17 cellular contexts compared by ENCODE assay signal in genomic region chr3:18507333-18507732, GRCh38.
DNase-seq lines count a peak whose midpoint lies in the region; ATAC-seq and TF ChIP-seq lines count a peak whose summit lies in the region.
"Had no signal": no experiment of that assay in that cellular context is flagged by ENCODE, and none has a peak within 500 bp of the region (broad histone marks: within the 10 kb centered on the region; RNA-seq: fewer than 3 reads in every experiment).

No MANE protein-coding gene starts in this region.

- H3K36me3 ChIP-seq in OCI-LY7 (ENCODE audit: insufficient read depth, low read length): no peaks in the 10 kb centered on the region

- no peak for TF ChIP-seq CTCF in OCI-LY7 (conservative IDR thresholded peaks at IDR 0.05; ENCODE audit: low read length)

- ATAC-seq in memory B cell (ENCODE audit: low read depth) (peak; percentile 89), HG02798 (IDR thresholded peaks at IDR 0.05; ENCODE audit: poor library complexity, unreplicated experiment) (no peak)
- ATAC-seq: GM12878, HepG2 had no signal

- H4K20me1 ChIP-seq in OCI-LY7 (ENCODE audit: insufficient read depth, low read length): no peaks in the 10 kb centered on the region

- no peak overlapping the region for H3K27ac ChIP-seq in OCI-LY7 (ENCODE audit: low read depth, low read length, poor library complexity, severe bottlenecking)
- H3K27ac ChIP-seq: KMS-11 had no signal

- peaks cover 16% of the 10 kb centered on the region for H3K4me1 ChIP-seq in OCI-LY7 (ENCODE audit: insufficient read depth, low read length, poor library complexity, severe bottlenecking)

- POLR2A ChIA-PET in OCI-LY7 (lab: Charles Lee): no interaction called here

- no peak overlapping the region for H3K4me3 ChIP-seq in OCI-LY7 (ENCODE audit: low read depth, low read length, poor library complexity, severe bottlenecking)
- H3K4me3 ChIP-seq: GM12878 had no signal

- peaks cover 2% of the 10 kb centered on the region for H3K27me3 Mint-ChIP-seq in memory B cell
- H3K27me3 Mint-ChIP-seq in activated T-helper 2 cell treated with anti-CD3 and anti-CD28 coated beads, Interferon-gamma antibody, Interleukin-2, Interleukin-4, amounts not matched to agents 10 μg/mL and 5 μg/mL and 100 μg/mL, durations not matched to agents 14 hours and 24 hours and 36 hours (ENCODE audit: low read depth): no peaks in the 10 kb centered on the region
- H3K27me3 Mint-ChIP-seq: CD4-positive, alpha-beta T cell had no signal

- peak overlapping the region; percentile 17; the same call in 1 of the 2 replicates for H3K4me2 ChIP-seq in OCI-LY7 (ENCODE audit: low read length)
- H3K4me2 ChIP-seq: KMS-11 had no signal

- peak overlapping the region; percentile 79 for H3K27ac Mint-ChIP-seq in memory B cell
- H3K27ac Mint-ChIP-seq in activated T-helper 2 cell treated with anti-CD3 and anti-CD28 coated beads, Interferon-gamma antibody, Interleukin-2, Interleukin-4, amounts not matched to agents 10 μg/mL and 5 μg/mL and 100 μg/mL, durations not matched to agents 14 hours and 24 hours and 36 hours: no peak overlapping the region
- H3K27ac Mint-ChIP-seq: CD4-positive, alpha-beta T cell; HFFc6 had no signal

- peak; percentile 27 for DNase-seq in NOMO-1 treated with DMSO at 0.1 percent for 48 hours (lab: John Stamatoyannopoulos, UW; ENCODE audit: unreplicated experiment)
- no peak for DNase-seq in NOMO-1 treated with dmso at 0.1 percent for 144 hours (lab: John Stamatoyannopoulos, UW; ENCODE audit: unreplicated experiment)
- DNase-seq in OCI-LY7 (ENCODE audit: low spot score): peak; percentile 22
- DNase-seq in memory B cell (ENCODE audit: low spot score in 2 of 2): peak in 1 of 2 donors; percentile 9
- DNase-seq in activated T-helper 2 cell treated with anti-CD3 and anti-CD28 coated beads, Interferon-gamma antibody, Interleukin-2, Interleukin-4, amounts not matched to agents 10 μg/mL and 5 μg/mL and 100 μg/mL, durations not matched to agents 14 hours and 24 hours and 36 hours (ENCODE audit: low spot score): no peak
- DNase-seq in NCI-H510A (lab: John Stamatoyannopoulos, UW): no peak
- DNase-seq: ACHN; C1 segment of cervical spinal cord; Calu3; CD4-positive, alpha-beta T cell; DMS 273 treated with DMSO at 0.1 percent for 48 hours; HCEC 1CT; HFFc6 had no signal

- intact Hi-C loops in OCI-LY7 (cut with micrococcal nuclease; ENCODE audit: unreplicated experiment): no loop called here
- intact Hi-C loops in activated T-helper 2 cell treated with anti-CD3 and anti-CD28 coated beads, Interferon-gamma antibody, Interleukin-2, Interleukin-4, amounts not matched to agents 10 μg/mL and 5 μg/mL and 100 μg/mL, durations not matched to agents 14 hours and 24 hours and 36 hours (cut with micrococcal nuclease): no loop called here

- H3K9me3 ChIP-seq in OCI-LY7 (ENCODE audit: low read length): no peaks in the 10 kb centered on the region

- H3K9me2 ChIP-seq in OCI-LY7 (ENCODE audit: insufficient read depth, low read length): no peaks in the 10 kb centered on the region

- CTCF ChIA-PET in OCI-LY7 (lab: Charles Lee; ENCODE audit: unreplicated experiment): no interaction called here

- H3K4me3 Mint-ChIP-seq in memory B cell: no peak overlapping the region
- no peak overlapping the region for H3K4me3 Mint-ChIP-seq in activated T-helper 2 cell treated with anti-CD3 and anti-CD28 coated beads, Interferon-gamma antibody, Interleukin-2, Interleukin-4, amounts not matched to agents 10 μg/mL and 5 μg/mL and 100 μg/mL, durations not matched to agents 14 hours and 24 hours and 36 hours (ENCODE audit: low read depth)
- H3K4me3 Mint-ChIP-seq: CD4-positive, alpha-beta T cell; HFFc6 had no signal

- H3K4me1 Mint-ChIP-seq in memory B cell: peaks cover 18% of the 10 kb centered on the region
- peaks cover 22% of the 10 kb centered on the region for H3K4me1 Mint-ChIP-seq in activated T-helper 2 cell treated with anti-CD3 and anti-CD28 coated beads, Interferon-gamma antibody, Interleukin-2, Interleukin-4, amounts not matched to agents 10 μg/mL and 5 μg/mL and 100 μg/mL, durations not matched to agents 14 hours and 24 hours and 36 hours (ENCODE audit: low read depth)

- H2AFZ ChIP-seq in OCI-LY7 (ENCODE audit: low read length): peak overlapping the region; percentile 42; the same call in 1 of the 2 replicates

- H3K79me2 ChIP-seq in OCI-LY7 (ENCODE audit: insufficient read depth, low read depth, low read length): no peaks in the 10 kb centered on the region

- BruUV-seq in OCI-LY7 (replicated peaks; lab: Mats Ljungman, UMichigan): no TSS peak

- H3K9me3 Mint-ChIP-seq in memory B cell: no peaks in the 10 kb centered on the region
- peaks cover 7% of the 10 kb centered on the region for H3K9me3 Mint-ChIP-seq in activated T-helper 2 cell treated with anti-CD3 and anti-CD28 coated beads, Interferon-gamma antibody, Interleukin-2, Interleukin-4, amounts not matched to agents 10 μg/mL and 5 μg/mL and 100 μg/mL, durations not matched to agents 14 hours and 24 hours and 36 hours
- H3K9me3 Mint-ChIP-seq: CD4-positive, alpha-beta T cell had no signal

- no peaks in the 10 kb centered on the region for H3K36me3 Mint-ChIP-seq in memory B cell
- H3K36me3 Mint-ChIP-seq in activated T-helper 2 cell treated with anti-CD3 and anti-CD28 coated beads, Interferon-gamma antibody, Interleukin-2, Interleukin-4, amounts not matched to agents 10 μg/mL and 5 μg/mL and 100 μg/mL, durations not matched to agents 14 hours and 24 hours and 36 hours (ENCODE audit: low read depth): peaks cover 47% of the 10 kb centered on the region

Comparison
In these comparisons a context has a peak if more than half of its experiments do, and no peak if none do; other contexts are left out.
1. DNase-seq: peak in NOMO-1 treated with DMSO at 0.1 percent for 48 hours (single experiment) and OCI-LY7 (single experiment); none in NOMO-1 treated with dmso at 0.1 percent for 144 hours (single experiment), activated T-helper 2 cell treated with anti-CD3 and anti-CD28 coated beads, Interferon-gamma antibody, Interleukin-2, Interleukin-4, amounts not matched to agents 10 μg/mL and 5 μg/mL and 100 μg/mL, durations not matched to agents 14 hours and 24 hours and 36 hours (single experiment) and NCI-H510A (single experiment).